1 cellular context compared by ENCODE assay signal in the genomic region with DNA sequence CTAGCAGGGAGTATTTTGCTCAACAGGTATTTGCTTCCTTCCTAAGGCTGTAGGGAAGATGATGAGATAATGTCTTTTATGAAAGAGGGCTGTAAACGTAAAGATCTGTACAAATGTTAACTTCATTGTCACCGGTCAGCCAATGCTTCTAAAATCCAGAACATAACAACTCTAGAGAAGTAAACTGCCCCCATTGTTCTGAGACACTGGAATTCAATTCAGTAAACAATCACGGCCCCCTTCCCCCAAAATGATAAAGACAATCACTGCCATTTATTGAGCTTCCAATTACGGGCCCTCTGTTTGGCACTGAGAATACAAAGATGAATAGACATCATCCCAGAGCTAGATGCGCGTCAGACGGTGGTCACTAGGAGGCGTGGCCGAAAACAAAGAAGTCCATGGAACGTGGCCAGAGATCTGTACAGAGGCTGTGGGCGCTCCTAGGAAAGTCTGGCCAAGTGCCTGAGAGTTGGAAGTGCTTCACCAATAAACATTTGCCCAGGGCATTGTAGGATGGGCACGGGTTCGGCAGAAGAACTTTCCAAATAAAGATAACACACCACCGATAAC.
TF ChIP-seq lines count a peak whose summit lies in the region.

No MANE protein-coding gene starts in this region.

TF ChIP-seq in SK-N-SH, 30 proteins besides CTCF, POLR2A, EP300 and RAD21:
- TF ChIP-seq CHD2 (IDR thresholded peaks at IDR 0.05; ENCODE audit: low read length, partially characterized antibody): peak; percentile 4
- TF ChIP-seq NFIC (IDR thresholded peaks at IDR 0.05; ENCODE audit: borderline replicate concordance): peak; percentile 62
- no peak for TF ChIP-seq YY1 (IDR thresholded peaks at IDR 0.05; ENCODE audit: low read depth)
- TF ChIP-seq, protein P1, sequence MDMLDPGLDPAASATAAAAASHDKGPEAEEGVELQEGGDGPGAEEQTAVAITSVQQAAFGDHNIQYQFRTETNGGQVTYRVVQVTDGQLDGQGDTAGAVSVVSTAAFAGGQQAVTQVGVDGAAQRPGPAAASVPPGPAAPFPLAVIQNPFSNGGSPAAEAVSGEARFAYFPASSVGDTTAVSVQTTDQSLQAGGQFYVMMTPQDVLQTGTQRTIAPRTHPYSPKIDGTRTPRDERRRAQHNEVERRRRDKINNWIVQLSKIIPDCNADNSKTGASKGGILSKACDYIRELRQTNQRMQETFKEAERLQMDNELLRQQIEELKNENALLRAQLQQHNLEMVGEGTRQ (IDR thresholded peaks at IDR 0.05; ENCODE audit: borderline replicate concordance, low read depth, low read length): no peak
- peak; percentile 94 for TF ChIP-seq MXI1 (IDR thresholded peaks at IDR 0.05; ENCODE audit: low read depth, low read length)
- peak; percentile 43; the same call in 1 of the 2 replicates for TF ChIP-seq RFX5 (IDR thresholded peaks at IDR 0.05; ENCODE audit: low read length)
- TF ChIP-seq, protein P2, sequence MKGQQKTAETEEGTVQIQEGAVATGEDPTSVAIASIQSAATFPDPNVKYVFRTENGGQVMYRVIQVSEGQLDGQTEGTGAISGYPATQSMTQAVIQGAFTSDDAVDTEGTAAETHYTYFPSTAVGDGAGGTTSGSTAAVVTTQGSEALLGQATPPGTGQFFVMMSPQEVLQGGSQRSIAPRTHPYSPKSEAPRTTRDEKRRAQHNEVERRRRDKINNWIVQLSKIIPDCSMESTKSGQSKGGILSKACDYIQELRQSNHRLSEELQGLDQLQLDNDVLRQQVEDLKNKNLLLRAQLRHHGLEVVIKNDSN (IDR thresholded peaks at IDR 0.05; ENCODE audit: borderline replicate concordance, low read depth): no peak
- TF ChIP-seq SIN3A (IDR thresholded peaks at IDR 0.05; ENCODE audit: borderline replicate concordance, low read depth, low read length): 0 out of 2 replicates have a peak, but pooled peaks have one; percentile 34
